In genomic region chr11:78079232-78080083, GRCh38 we compare ENCODE assay signal across 8 cellular contexts. TPM values are rescaled to one million over a fixed set of nuclear protein-coding genes. Genes with fewer than 3 reads are reported as not detected.
DNase-seq lines count a peak whose midpoint lies in the region; ATAC-seq and TF ChIP-seq lines count a peak whose summit lies in the region.

NDUFC2 (minus strand) TSS chr11:78079862; CDS start chr11:78079744, 118 bp downstream.

- peak within 1 kb of the TSS; percentile 90 for H3K4me3 ChIP-seq in colonic mucosa

- DNase-seq in AG08396 (ENCODE audit: low spot score) (peak; percentile 83), NCI-H510A (lab: John Stamatoyannopoulos, UW) (peak; percentile 42), colonic mucosa (peak; percentile 77)
- DNase-seq in activated CD4-positive, alpha-beta T cell treated with anti-CD3 and anti-CD28 coated beads for 4 hours: peak; percentile 63 to 64
- DNase-seq in stimulated activated CD4-positive, alpha-beta T cell treated with anti-CD3 and anti-CD28 coated beads, Interleukin-1b, Interleukin-23, amount 100 ng/mL, for 24 hours (ENCODE audit: low read depth in 4 of 4, low spot score in 1 of 4): peak; percentile 38 to 57 (median 50)

- no peaks in the 10 kb centered on the region for H3K27me3 ChIP-seq in colonic mucosa
- no peaks in the 10 kb centered on the region for H3K27me3 ChIP-seq in layer of hippocampus (ENCODE audit: control insufficient read depth, insufficient read depth, low read length)

- peaks cover 7% of the 10 kb centered on the region for H3K4me1 ChIP-seq in colonic mucosa

- ATAC-seq in GM18909 (IDR thresholded peaks at IDR 0.05; ENCODE audit: poor library complexity, unreplicated experiment) (peak; percentile 86), HG03196 (IDR thresholded peaks at IDR 0.05; ENCODE audit: unreplicated experiment) (peak; percentile 79)

- no peaks in the 10 kb centered on the region for H3K36me3 ChIP-seq in colonic mucosa

- peak within 1 kb of the TSS; percentile 87 to 96 for H3K9ac ChIP-seq in colonic mucosa (ENCODE audit: low read depth in 2 of 2, low read length in 2 of 2)

- H3K27ac ChIP-seq in colonic mucosa (peak within 1 kb of the TSS; percentile 72), layer of hippocampus (ENCODE audit: low read depth, low read length) (peak within 1 kb of the TSS; percentile 69)

- intact Hi-C loops in colonic mucosa (cut with DNase I): no loop called here

- no peaks in the 10 kb centered on the region for H3K9me3 ChIP-seq in colonic mucosa

- no peak for TF ChIP-seq CTCF in colonic mucosa (IDR thresholded peaks at IDR 0.05)

RNA-seq across cellular contexts. Expression of gene NDUFC2, which starts in this region (rescaled TPM):
- total RNA-seq in colonic mucosa: 100 to 1,000 TPM; 226 to 288 TPM

Comparison
In these comparisons a context has a peak if more than half of its experiments do, and no peak if none do; other contexts are left out.
1. Peak in every context shown above with its lines: DNase-seq, ATAC-seq, H3K4me3 ChIP-seq and H3K27ac ChIP-seq.